In genomic region chr6:52407467-52407866, GRCh38 we compare ENCODE assay signal across 8 cellular contexts. TPM values are rescaled to one million over a fixed set of nuclear protein-coding genes. Genes with fewer than 3 reads are reported as not detected.
DNase-seq lines count a peak whose midpoint lies in the region; ATAC-seq and TF ChIP-seq lines count a peak whose summit lies in the region.

No MANE protein-coding gene starts in this region.

- peak; percentile 78 for ATAC-seq in GM21515 (IDR thresholded peaks at IDR 0.05; ENCODE audit: unreplicated experiment)

- H3K4me3 ChIP-seq in fibroblast of villous mesenchyme (ENCODE audit: low read depth, low read length) (no peak overlapping the region), suprapubic skin (no peak overlapping the region)

- TF ChIP-seq EP300 in suprapubic skin (IDR thresholded peaks at IDR 0.05), result no peak

- peaks cover 7% of the 10 kb centered on the region for H3K36me3 ChIP-seq in suprapubic skin

- peaks cover 5% of the 10 kb centered on the region for H3K27me3 ChIP-seq in suprapubic skin

- TF ChIP-seq POLR2A in suprapubic skin (IDR thresholded peaks at IDR 0.05), result no peak

- no peak overlapping the region for H3K27ac ChIP-seq in suprapubic skin

- no peaks in the 10 kb centered on the region for H3K9me3 ChIP-seq in suprapubic skin

- DNase-seq in DMS53 (lab: John Stamatoyannopoulos, UW), result peak; percentile 81
- peak; percentile 70 for DNase-seq in NCI-H1105 (lab: John Stamatoyannopoulos, UW)
- DNase-seq in SKM-1 treated with dmso at 0.1 percent for 144 hours (lab: John Stamatoyannopoulos, UW; ENCODE audit: unreplicated experiment), result peak; percentile 41
- peak; percentile 70 for DNase-seq in fibroblast of villous mesenchyme (ENCODE audit: low read depth)
- no peak for DNase-seq in suprapubic skin (ENCODE audit: low spot score in 2 of 2)
- no peak for DNase-seq in HK-2 (ENCODE audit: unreplicated experiment)
- no peak for DNase-seq in posterior vena cava (ENCODE audit: low spot score)

- peaks cover 18% of the 10 kb centered on the region for H3K4me1 ChIP-seq in suprapubic skin

- TF ChIP-seq CTCF in fibroblast of villous mesenchyme (IDR thresholded peaks at IDR 0.05; ENCODE audit: insufficient read depth, low read depth, low read length) (peak; percentile 69), suprapubic skin (IDR thresholded peaks at IDR 0.05) (peak; percentile 29 to 42)

- intact Hi-C loops in posterior vena cava (cut with DNase I), result no loop called here

RNA-seq across cellular contexts. Expression of gene EFHC1, which starts 12.7 kb away (rescaled TPM):
- total RNA-seq in fibroblast of villous mesenchyme (15.8 and 21.6 TPM in 2 replicates), suprapubic skin (10 to 100 TPM; 14.0 to 63.0 (median 27.6) TPM), posterior vena cava (10 to 100 TPM; 12.0 to 13.5 TPM)

RNA-seq across cellular contexts. Expression of gene PAQR8, which starts 45.5 kb away (rescaled TPM):
- total RNA-seq in fibroblast of villous mesenchyme, result 3.2 and 4.7 TPM in 2 replicates
- total RNA-seq in suprapubic skin, result 1 to 10 TPM; 2.2 to 6.5 (median 2.8) TPM
- 1 to 10 TPM; 3.9 TPM for total RNA-seq in posterior vena cava

Comparison
In these comparisons a context has a peak if more than half of its experiments do, and no peak if none do; other contexts are left out.
1. DNase-seq: peak in DMS53 (single experiment), NCI-H1105 (single experiment), SKM-1 treated with dmso at 0.1 percent for 144 hours (single experiment) and fibroblast of villous mesenchyme (single experiment); none in suprapubic skin (0 of 2), HK-2 (single experiment) and posterior vena cava (single experiment).